ENCODE assay signal across 8 cellular contexts in genomic region chr2:9423922-9424272, GRCh38. TPM values are rescaled to one million over a fixed set of nuclear protein-coding genes. Genes with fewer than 3 reads are reported as not detected.
DNase-seq lines count a peak whose midpoint lies in the region; ATAC-seq and TF ChIP-seq lines count a peak whose summit lies in the region.

No MANE protein-coding gene starts in this region.

- H3K27me3 ChIP-seq in BE2C (no peaks in the 10 kb centered on the region), iPS-18a (ENCODE audit: control insufficient read depth, insufficient read depth, low read length) (peaks cover 9% of the 10 kb centered on the region)

- DNase-seq in BE2C: no peak
- peak; percentile 29 for DNase-seq in HK-2 (ENCODE audit: unreplicated experiment)
- DNase-seq in activated effector memory CD4-positive, alpha-beta T cell treated with anti-CD3 and anti-CD28 coated beads, Interleukin-2, amount 50 U/mL, for 16 hours: peak; percentile 77
- peak; percentile 41 for DNase-seq in stimulated activated CD8-positive, alpha-beta memory T cell treated with anti-CD3 and anti-CD28 coated beads, Interleukin-4, amount 100 ng/mL, for 48 hours
- DNase-seq in activated CD4-positive, CD25-positive, alpha-beta regulatory T cell (lab: John Stamatoyannopoulos, UW): no peak

- peak overlapping the region; percentile 92 for H3K9ac ChIP-seq in iPS-18a (ENCODE audit: low read length)

- TF ChIP-seq CTCF in BE2C (IDR thresholded peaks at IDR 0.05; ENCODE audit: low read depth, low read length): no peak

- H3K4me1 ChIP-seq in BE2C: no peaks in the 10 kb centered on the region; the same call in 1 of the 2 replicates
- H3K4me1 ChIP-seq in iPS-18a (ENCODE audit: control insufficient read depth, low read depth, low read length): peaks cover 5% of the 10 kb centered on the region

- H3K36me3 ChIP-seq in BE2C (peaks cover 3% of the 10 kb centered on the region; the same call in 1 of the 2 replicates), iPS-18a (ENCODE audit: control insufficient read depth, low read depth, low read length) (peaks cover under 1% of the 10 kb centered on the region)

- H3K4me3 ChIP-seq in BE2C (ENCODE audit: low read depth, low read length) (peak overlapping the region; percentile 98), iPS-18a (ENCODE audit: low read length) (peak overlapping the region; percentile 93)

- no peaks in the 10 kb centered on the region for H3K9me3 ChIP-seq in BE2C
- H3K9me3 ChIP-seq in iPS-18a (ENCODE audit: control insufficient read depth, low read depth, low read length): no peaks in the 10 kb centered on the region

- ATAC-seq in GM18909 (IDR thresholded peaks at IDR 0.05; ENCODE audit: poor library complexity, unreplicated experiment): peak; percentile 11
- no peak for ATAC-seq in HG03196 (IDR thresholded peaks at IDR 0.05; ENCODE audit: unreplicated experiment)

- H3K27ac ChIP-seq in iPS-18a (ENCODE audit: low read length): peak overlapping the region; percentile 67

RNA-seq across cellular contexts. Expression of gene CPSF3, which starts 0.4 kb away (rescaled TPM):
- 47.9 TPM for polyA plus RNA-seq in BE2C (2012; ENCODE audit: insufficient read depth, insufficient read length, low read depth)

RNA-seq across cellular contexts. Expression of gene ITGB1BP1, which starts 0.6 kb away (rescaled TPM):
- polyA plus RNA-seq in BE2C (2012; ENCODE audit: insufficient read depth, insufficient read length, low read depth): 58.2 TPM

RNA-seq across cellular contexts. Expression of gene IAH1, which starts 50.5 kb away (rescaled TPM):
- 30.5 TPM for polyA plus RNA-seq in BE2C (2012; ENCODE audit: insufficient read depth, insufficient read length, low read depth)

Comparison
In these comparisons a context has a peak if more than half of its experiments do, and no peak if none do; other contexts are left out.
1. DNase-seq: peak in HK-2 (single experiment), activated effector memory CD4-positive, alpha-beta T cell treated with anti-CD3 and anti-CD28 coated beads, Interleukin-2, amount 50 U/mL, for 16 hours (single experiment) and stimulated activated CD8-positive, alpha-beta memory T cell treated with anti-CD3 and anti-CD28 coated beads, Interleukin-4, amount 100 ng/mL, for 48 hours (single experiment); none in BE2C (single experiment) and activated CD4-positive, CD25-positive, alpha-beta regulatory T cell (0 of 4).